Comparison of ENCODE assay signal across 25 cellular contexts in the genomic region with DNA sequence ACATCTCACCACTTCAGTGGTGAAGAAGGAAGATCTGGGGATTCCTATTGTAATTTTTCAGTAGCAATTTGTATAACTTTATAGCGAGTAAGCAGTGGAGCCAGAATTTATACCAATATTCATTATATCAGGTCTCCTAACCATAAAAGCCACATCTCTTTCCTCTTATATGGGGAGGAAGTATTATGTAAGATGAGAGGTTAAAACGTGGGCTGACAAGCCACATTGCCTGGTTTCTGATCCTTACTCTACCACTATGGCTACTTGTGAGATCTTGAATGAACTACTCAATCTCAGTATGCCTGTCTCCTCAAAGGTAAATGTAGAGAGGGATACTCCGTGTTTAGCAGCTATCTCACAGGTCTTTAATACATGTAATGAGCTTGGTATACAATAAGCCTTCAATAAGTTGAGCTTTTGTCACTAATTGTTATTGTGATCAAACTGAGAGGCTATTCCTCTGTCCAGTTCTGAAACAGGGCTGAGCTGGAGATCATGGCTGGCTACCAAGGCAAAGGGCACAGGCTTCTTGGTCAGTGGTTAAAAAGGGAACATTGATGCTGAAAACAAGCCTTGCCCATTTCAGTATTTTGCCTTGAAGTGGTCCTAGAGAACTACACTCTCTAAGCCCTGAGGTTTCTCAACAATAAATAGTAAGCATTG. TPM values are rescaled to one million over a fixed set of nuclear protein-coding genes. Genes with fewer than 3 reads are reported as not detected.
DNase-seq lines count a peak whose midpoint lies in the region; ATAC-seq and TF ChIP-seq lines count a peak whose summit lies in the region.
"Had no signal": no experiment of that assay in that cellular context is flagged by ENCODE, and none has a peak within 500 bp of the region (broad histone marks: within the 10 kb centered on the region; RNA-seq: fewer than 3 reads in every experiment).

No MANE protein-coding gene starts in this region.

- no peak overlapping the region for H3K9ac ChIP-seq in SK-N-SH

- H3K27me3 ChIP-seq in SK-N-SH (ENCODE audit: insufficient read depth), result no peaks in the 10 kb centered on the region
- no peaks in the 10 kb centered on the region for H3K27me3 ChIP-seq in naive thymus-derived CD4-positive, alpha-beta T cell (ENCODE audit: control insufficient read depth in 2 of 2, insufficient read depth in 2 of 2, low read length in 2 of 2)
- H3K27me3 ChIP-seq: breast epithelium, foreskin keratinocyte had no signal

- H3K9me3 ChIP-seq in SK-N-SH, result no peaks in the 10 kb centered on the region
- H3K9me3 ChIP-seq in naive thymus-derived CD4-positive, alpha-beta T cell (ENCODE audit: control insufficient read depth in 2 of 3, low read length in 3 of 3), result no peaks in the 10 kb centered on the region
- H3K9me3 ChIP-seq: breast epithelium had no signal

- TF ChIP-seq CTCF in SK-N-SH (IDR thresholded peaks at IDR 0.05), result no peak
- TF ChIP-seq CTCF in coronary artery (IDR thresholded peaks at IDR 0.05), result no peak

- H3K36me3 Mint-ChIP-seq in naive thymus-derived CD4-positive, alpha-beta T cell, result peaks cover 0 to 2% (median 0%) of the 10 kb centered on the region in 5 donors
- H3K36me3 Mint-ChIP-seq: activated CD4-positive, alpha-beta memory T cell treated with anti-CD3 and anti-CD28 coated beads for 36 hours had no signal

- peaks cover 21 to 55% (median 45%) of the 10 kb centered on the region in 7 donors for H3K4me1 Mint-ChIP-seq in naive thymus-derived CD4-positive, alpha-beta T cell

- H3K27ac ChIP-seq in SK-N-SH (ENCODE audit: low read depth in 2 of 2, low read length in 1 of 2) (no peak overlapping the region), coronary artery (no peak overlapping the region)
- no peak overlapping the region for H3K27ac ChIP-seq in naive thymus-derived CD4-positive, alpha-beta T cell (ENCODE audit: low read depth, low read length)
- H3K27ac ChIP-seq: 22Rv1, breast epithelium, foreskin keratinocyte, RWPE1 had no signal

- no peaks in the 10 kb centered on the region for H4K20me1 ChIP-seq in SK-N-SH (ENCODE audit: insufficient read depth)

- peak overlapping the region in 3 of 9 donors; percentile 12 to 28 (median 13) for H3K27ac Mint-ChIP-seq in naive thymus-derived CD4-positive, alpha-beta T cell
- H3K27ac Mint-ChIP-seq: activated CD4-positive, alpha-beta memory T cell treated with anti-CD3 and anti-CD28 coated beads for 36 hours; H9 had no signal

- H3K4me3 ChIP-seq in SK-N-SH (ENCODE audit: low read depth in 2 of 2, low read length in 1 of 2) (no peak overlapping the region), coronary artery (no peak overlapping the region)
- no peak overlapping the region for H3K4me3 ChIP-seq in naive thymus-derived CD4-positive, alpha-beta T cell (ENCODE audit: low read length)
- H3K4me3 ChIP-seq: breast epithelium, smooth muscle cell had no signal

- no peaks in the 10 kb centered on the region for H3F3A ChIP-seq in SK-N-SH (replicated peaks; ENCODE audit: insufficient read depth)

- POLR2A ChIA-PET in SK-N-SH (lab: Yijun Ruan, JAX), result no interaction called here
- POLR2A ChIA-PET in naive thymus-derived CD4-positive, alpha-beta T cell (lab: Charles Lee), result interaction anchor here (0.7 to 13.7 kb wide), 5 partner anchors 16 to 75 kb away, joined by 3 to 134 read pairs (median 3); a partner anchor contains a TSS

- H3K27me3 Mint-ChIP-seq in naive thymus-derived CD4-positive, alpha-beta T cell, result peaks cover 0 to 55% (median 0%) of the 10 kb centered on the region in 5 donors
- H3K27me3 Mint-ChIP-seq: activated CD4-positive, alpha-beta memory T cell treated with anti-CD3 and anti-CD28 coated beads for 36 hours had no signal

- intact Hi-C loops in naive thymus-derived CD4-positive, alpha-beta T cell (cut with micrococcal nuclease), result loop anchor here (1.0 to 10.0 kb wide), 2 partner anchors 26 to 1892 kb away; a partner anchor contains a TSS
- intact Hi-C loops in posterior vena cava (cut with DNase I), result no loop called here

- H3K36me3 ChIP-seq in SK-N-SH (replicated peaks in 1 of 2; ENCODE audit: control insufficient read depth in 1 of 2, insufficient read depth in 2 of 2, low read length in 1 of 2), result no peaks in the 10 kb centered on the region
- H3K36me3 ChIP-seq in naive thymus-derived CD4-positive, alpha-beta T cell (ENCODE audit: control insufficient read depth in 2 of 3, insufficient read depth in 3 of 3, low read length in 3 of 3), result no peaks in the 10 kb centered on the region
- H3K36me3 ChIP-seq: breast epithelium had no signal

- no peaks in the 10 kb centered on the region for H3K9me2 ChIP-seq in SK-N-SH

- WGBS in SK-N-SH (ENCODE audit: low lambda C conversion rate), result 75% methylated on average over 3 of the region's 3 CpGs

- no peaks in the 10 kb centered on the region for H3K9me3 Mint-ChIP-seq in naive thymus-derived CD4-positive, alpha-beta T cell
- H3K9me3 Mint-ChIP-seq: activated CD4-positive, alpha-beta memory T cell treated with anti-CD3 and anti-CD28 coated beads for 36 hours; activated T-cell treated with anti-CD3 and anti-CD28 coated beads, Interleukin-2, amount 50 U/mL, for 4 hours; H9; neural crest cell had no signal

- no peak for ATAC-seq in SK-N-SH treated with all-trans-retinoic acid at 6 μM for 48 hours
- peak; percentile 29 for ATAC-seq in naive thymus-derived CD4-positive, alpha-beta T cell
- ATAC-seq: foreskin keratinocyte had no signal

- no peak overlapping the region for H2AFZ ChIP-seq in SK-N-SH (ENCODE audit: low read depth)

- peaks cover 0 to 7% of the 10 kb centered on the region in 2 experiments; a peak in 2 of 4 replicates for H3K4me1 ChIP-seq in SK-N-SH (ENCODE audit: control insufficient read depth in 1 of 2, insufficient read depth in 2 of 2, low read depth in 1 of 2, low read length in 1 of 2)
- peaks cover 21 to 27% of the 10 kb centered on the region in 2 donors for H3K4me1 ChIP-seq in naive thymus-derived CD4-positive, alpha-beta T cell (ENCODE audit: control insufficient read depth in 2 of 2, insufficient read depth in 2 of 2, low read length in 2 of 2)
- H3K4me1 ChIP-seq: breast epithelium had no signal

- H3K79me2 ChIP-seq in SK-N-SH (ENCODE audit: insufficient read depth), result no peaks in the 10 kb centered on the region

- no peak for DNase-seq in SK-N-SH
- DNase-seq in SIG-M5 treated with dmso at 0.1 percent for 504 hours (lab: John Stamatoyannopoulos, UW; ENCODE audit: unreplicated experiment), result peak; percentile 74
- peak in 5 of 9 donors; percentile 29 to 35 (median 33) for DNase-seq in naive thymus-derived CD4-positive, alpha-beta T cell
- DNase-seq in coronary artery (ENCODE audit: low spot score), result no peak
- no peak for DNase-seq in islet precursor cell
- DNase-seq in posterior vena cava (ENCODE audit: low spot score), result no peak
- DNase-seq: activated CD4-positive, alpha-beta memory T cell treated with anti-CD3 and anti-CD28 coated beads for 36 hours; activated T-cell treated with anti-CD3 and anti-CD28 coated beads, Interleukin-2, amount 50 U/mL, for 4 hours; dermis blood vessel endothelial cell; foreskin keratinocyte; H9; kidney glomerular epithelial cell; mesenchymal stem cell; NCI-H1092; NCI-H2081; NCI-H446; stimulated activated CD4-positive, alpha-beta T cell treated with anti-CD3 and anti-CD28 coated beads, Interleukin-4, amount 100 ng/mL, for 24 hours; SW 1271 had no signal

- TF ChIP-seq RAD21 in SK-N-SH (IDR thresholded peaks at IDR 0.05; ENCODE audit: low read length), result no peak
- no peak for TF ChIP-seq RAD21 in Ishikawa (IDR thresholded peaks at IDR 0.05; ENCODE audit: low read depth)

- peak overlapping the region in 7 of 10 donors; percentile 37 to 57 (median 43) for H3K4me3 Mint-ChIP-seq in naive thymus-derived CD4-positive, alpha-beta T cell
- H3K4me3 Mint-ChIP-seq: activated CD4-positive, alpha-beta memory T cell treated with anti-CD3 and anti-CD28 coated beads for 36 hours; activated T-cell treated with anti-CD3 and anti-CD28 coated beads, Interleukin-2, amount 50 U/mL, for 4 hours; H9 had no signal

- no peak for TF ChIP-seq EP300 in SK-N-SH (IDR thresholded peaks at IDR 0.05; ENCODE audit: borderline replicate concordance in 1 of 2, low read depth in 1 of 2, low read length in 1 of 2)
- TF ChIP-seq EP300 in Ishikawa (IDR thresholded peaks at IDR 0.05; ENCODE audit: borderline replicate concordance), result no peak

- no peak overlapping the region for H3K4me2 ChIP-seq in SK-N-SH
- H3K4me2 ChIP-seq: smooth muscle cell had no signal

- CTCF ChIA-PET in SK-N-SH (lab: Yijun Ruan, JAX), result interaction anchor here (1.1 to 1.5 kb wide), 2 partner anchors 27 to 332 kb away, joined by 4 read pairs; a partner anchor contains a TSS
- CTCF ChIA-PET in naive thymus-derived CD4-positive, alpha-beta T cell (lab: Charles Lee), result interaction anchor here (0.7 kb wide), 1 partner anchor 55 kb away, joined by 3 read pairs; no protein-coding TSS in a partner anchor

TF ChIP-seq in SK-N-SH treated with all-trans-retinoic acid at 6 μM for 48 hours, 23 proteins besides CTCF, POLR2A, EP300 and RAD21 (continues in another document):
- TF ChIP-seq OSR1 (CRISPR knock-in tag; IDR thresholded peaks at IDR 0.05), result no peak
- TF ChIP-seq TCF4 (CRISPR knock-in tag; IDR thresholded peaks at IDR 0.05; ENCODE audit: borderline replicate concordance), result no peak
- no peak for TF ChIP-seq RARB (CRISPR knock-in tag; IDR thresholded peaks at IDR 0.05)
- no peak for TF ChIP-seq CSDC2 (CRISPR knock-in tag; IDR thresholded peaks at IDR 0.05)
- no peak for TF ChIP-seq PPARA (CRISPR knock-in tag; IDR thresholded peaks at IDR 0.05; ENCODE audit: borderline replicate concordance)
- TF ChIP-seq ARNTL (CRISPR knock-in tag; IDR thresholded peaks at IDR 0.05; ENCODE audit: borderline replicate concordance, low read depth), result no peak

TF ChIP-seq in Ishikawa, 13 proteins besides CTCF, POLR2A, EP300 and RAD21 (continues in another document):
- no peak for TF ChIP-seq CEBPB (IDR thresholded peaks at IDR 0.05)

RNA-seq across cellular contexts. Expression of a gene that starts 3.2 kb away (rescaled TPM):
- 0.81 and 1.0 TPM in 2 replicates for polyA plus RNA-seq in SK-N-SH (2012; rRNA removed)
- 1.8 and 2.0 TPM in 2 replicates for polyA plus RNA-seq in SK-N-SH (2012; cell fraction: cytosol; rRNA removed)
- 0.35 and 0.99 TPM in 2 replicates for polyA plus RNA-seq in SK-N-SH (2012; cell fraction: nucleus; rRNA removed)
- total RNA-seq in naive thymus-derived CD4-positive, alpha-beta T cell, result 1 to 10 TPM in 4 of 5 experiments, under 1 TPM in 1; 0.31 to 6.6 (median 4.2) TPM
- 1 to 10 TPM; 4.2 to 4.3 TPM for polyA plus RNA-seq in naive thymus-derived CD4-positive, alpha-beta T cell
- total RNA-seq in posterior vena cava, result 10 to 100 TPM in 1 of 2 donors, 1 to 10 TPM in 1; 10.0 to 11.4 TPM

RNA-seq across cellular contexts. Expression of a gene that starts 26.5 kb away (rescaled TPM):
- polyA plus RNA-seq in SK-N-SH (2012; rRNA removed), result 36.9 and 51.7 TPM in 2 replicates
- 73.4 and 85.7 TPM in 2 replicates for polyA plus RNA-seq in SK-N-SH (2012; cell fraction: cytosol; rRNA removed)
- polyA plus RNA-seq in SK-N-SH (2012; cell fraction: nucleus; rRNA removed), result 11.0 and 24.4 TPM in 2 replicates
- 10 to 100 TPM; 26.7 to 51.2 (median 35.6) TPM for total RNA-seq in naive thymus-derived CD4-positive, alpha-beta T cell
- 10 to 100 TPM; 14.2 to 18.6 TPM for polyA plus RNA-seq in naive thymus-derived CD4-positive, alpha-beta T cell
- 100 to 1,000 TPM; 104 to 110 TPM for total RNA-seq in posterior vena cava

Comparison
In these comparisons a context has a peak if more than half of its experiments do, and no peak if none do; other contexts are left out.
1. DNase-seq: peak in SIG-M5 treated with dmso at 0.1 percent for 504 hours (single experiment) and naive thymus-derived CD4-positive, alpha-beta T cell (5 of 9); none in SK-N-SH (single experiment), coronary artery (single experiment), islet precursor cell (single experiment) and posterior vena cava (single experiment).
2. intact Hi-C loops: an anchor here in naive thymus-derived CD4-positive, alpha-beta T cell (1.0 to 10.0 kb wide); none called in posterior vena cava.